In the genomic region with DNA sequence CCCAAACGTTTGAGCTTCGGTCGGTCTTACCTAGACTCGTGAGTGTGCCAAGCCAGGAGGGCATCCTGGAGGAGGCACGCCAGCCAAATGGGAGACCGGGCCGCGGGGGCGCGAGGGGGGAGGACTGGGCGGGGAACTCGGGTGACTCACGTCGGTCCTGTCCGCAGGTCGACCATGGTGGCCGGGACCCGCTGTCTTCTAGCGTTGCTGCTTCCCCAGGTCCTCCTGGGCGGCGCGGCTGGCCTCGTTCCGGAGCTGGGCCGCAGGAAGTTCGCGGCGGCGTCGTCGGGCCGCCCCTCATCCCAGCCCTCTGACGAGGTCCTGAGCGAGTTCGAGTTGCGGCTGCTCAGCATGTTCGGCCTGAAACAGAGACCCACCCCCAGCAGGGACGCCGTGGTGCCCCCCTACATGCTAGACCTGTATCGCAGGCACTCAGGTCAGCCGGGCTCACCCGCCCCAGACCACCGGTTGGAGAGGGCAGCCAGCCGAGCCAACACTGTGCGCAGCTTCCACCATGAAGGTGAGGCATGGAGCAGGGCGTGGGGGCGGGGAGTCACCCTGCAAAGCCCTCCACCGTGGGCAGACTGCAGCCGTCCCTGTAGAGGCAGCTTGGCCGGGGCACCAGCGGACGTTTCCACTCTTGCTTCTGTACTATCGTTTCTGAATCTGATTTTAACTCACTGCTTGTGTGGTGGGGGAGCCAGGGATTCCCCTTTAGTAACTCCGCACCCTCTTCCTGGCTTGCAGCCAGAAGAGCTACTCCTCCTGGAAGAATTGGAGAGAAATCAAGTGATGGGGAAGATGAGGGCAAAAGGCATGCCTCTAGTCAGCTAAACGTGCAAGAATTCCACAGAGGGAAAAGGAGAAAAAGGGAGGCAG, we compare ENCODE assay signal across 8 cellular contexts. TPM values are rescaled to one million over a fixed set of nuclear protein-coding genes. Genes with fewer than 3 reads are reported as not detected.
DNase-seq lines count a peak whose midpoint lies in the region; ATAC-seq, FAIRE-seq and TF ChIP-seq lines count a peak whose summit lies in the region.

No MANE protein-coding gene starts in this region.

- 1 to 5% methylated on average over 19 to 54 of the region's 55 CpGs for WGBS in tibial nerve, 2 donors

- H3K27me3 ChIP-seq in endothelial cell of umbilical vein (ENCODE audit: control insufficient read depth in 2 of 2, insufficient read depth in 2 of 2, low read length in 2 of 2) = no peaks in the 10 kb centered on the region
- H3K27me3 ChIP-seq in lower lobe of right lung (ENCODE audit: low read depth) = peaks cover 7% of the 10 kb centered on the region
- H3K27me3 ChIP-seq in tibial nerve = peaks cover 0 to 17% of the 10 kb centered on the region in 2 donors

- BruUV-seq in endothelial cell of umbilical vein (replicated peaks; lab: Mats Ljungman, UMichigan) = no TSS peak

- no peaks in the 10 kb centered on the region for H4K20me1 ChIP-seq in endothelial cell of umbilical vein (replicated peaks; ENCODE audit: control insufficient read depth, extremely low read depth, insufficient read depth, low read length)

- CTCF ChIA-PET in endothelial cell of umbilical vein (lab: Charles Lee) = interaction anchor here (0.6 to 3.3 kb wide), 10 partner anchors 11 to 1156 kb away, joined by 3 to 19 read pairs (median 6); no protein-coding TSS in a partner anchor

- POLR2A ChIA-PET in endothelial cell of umbilical vein (lab: Charles Lee) = no interaction called here

- peak; percentile 62 to 66 for ATAC-seq in lower lobe of right lung
- no peak for ATAC-seq in GM21367 (IDR thresholded peaks at IDR 0.05; ENCODE audit: unreplicated experiment)
- ATAC-seq in GM18868 (IDR thresholded peaks at IDR 0.05; ENCODE audit: unreplicated experiment) = no peak

- H3K36me3 ChIP-seq in endothelial cell of umbilical vein (ENCODE audit: control insufficient read depth in 2 of 2, extremely low read depth in 1 of 2, insufficient read depth in 2 of 2, low read length in 2 of 2) (peaks cover 0 to 2% of the 10 kb centered on the region in 2 experiments), lower lobe of right lung (peaks cover 4% of the 10 kb centered on the region), tibial nerve (no peaks in the 10 kb centered on the region)

- H3K4me1 ChIP-seq in endothelial cell of umbilical vein (ENCODE audit: control insufficient read depth, extremely low read depth, insufficient read depth, low read length) (peaks cover 21% of the 10 kb centered on the region), lower lobe of right lung (peaks cover 16% of the 10 kb centered on the region), tibial nerve (peaks cover 0 to 49% (median 10%) of the 10 kb centered on the region in 4 donors)

- peaks cover 14% of the 10 kb centered on the region for H3K79me2 ChIP-seq in endothelial cell of umbilical vein (ENCODE audit: control insufficient read depth, insufficient read depth, low read length)

- TF ChIP-seq POLR2A in endothelial cell of umbilical vein (IDR thresholded peaks at IDR 0.05; ENCODE audit: low read depth, low read length) (no peak), tibial nerve (IDR thresholded peaks at IDR 0.05) (no peak)

- no peaks in the 10 kb centered on the region for H3K9me3 ChIP-seq in endothelial cell of umbilical vein (replicated peaks; ENCODE audit: control insufficient read depth, insufficient read depth, low read length)
- no peaks in the 10 kb centered on the region for H3K9me3 ChIP-seq in lower lobe of right lung
- H3K9me3 ChIP-seq in tibial nerve = no peaks in the 10 kb centered on the region

- H3K4me3 ChIP-seq in endothelial cell of umbilical vein (replicated peaks in 1 of 3; ENCODE audit: insufficient read depth in 1 of 3, low read depth in 1 of 3, low read length in 3 of 3) (peak overlapping the region; percentile 72 to 99 (median 92)), lower lobe of right lung (peak overlapping the region; percentile 84), tibial nerve (peak overlapping the region; percentile 66 to 88 (median 72))

- TF ChIP-seq CTCF in endothelial cell of umbilical vein (IDR thresholded peaks at IDR 0.05; ENCODE audit: extremely low read depth in 1 of 2, insufficient read depth in 1 of 2, low read depth in 1 of 2, low read length in 2 of 2) (no peak), lower lobe of right lung (IDR thresholded peaks at IDR 0.05) (no peak), tibial nerve (IDR thresholded peaks at IDR 0.05) (no peak)

- H3K4me2 ChIP-seq in endothelial cell of umbilical vein (ENCODE audit: insufficient read depth, low read length) = peak overlapping the region; percentile 80

- H2AFZ ChIP-seq in endothelial cell of umbilical vein (ENCODE audit: low read depth, low read length) = peak overlapping the region; percentile 81

- no peak for TF ChIP-seq EP300 in tibial nerve (IDR thresholded peaks at IDR 0.05)

- H3K27ac ChIP-seq in endothelial cell of umbilical vein (ENCODE audit: insufficient read depth, low read depth, low read length) = no peak overlapping the region
- peak overlapping the region; percentile 43 for H3K27ac ChIP-seq in lower lobe of right lung
- peak overlapping the region in 1 of 4 donors; percentile 25 for H3K27ac ChIP-seq in tibial nerve

- intact Hi-C loops in endothelial cell of umbilical vein (cut with micrococcal nuclease) (loop anchor here (2.0 to 5.0 kb wide), 8 partner anchors 23 to 1155 kb away; no protein-coding TSS in a partner anchor), lower lobe of right lung (cut with DNase I) (no loop called here)

- peak; percentile 57 for DNase-seq in DMS53 (lab: John Stamatoyannopoulos, UW)
- no peak for DNase-seq in DMS53 treated with DMSO at 0.1 percent for 48 hours (lab: John Stamatoyannopoulos, UW; ENCODE audit: unreplicated experiment)
- peak; percentile 40 for DNase-seq in endothelial cell of umbilical vein (ENCODE audit: low read depth, low spot score)
- peak; percentile 76 for DNase-seq in lower lobe of right lung
- peak in 1 of 2 donors; percentile 11 for DNase-seq in tibial nerve (ENCODE audit: low spot score in 2 of 2)
- no peak for DNase-seq in NCI-H446 (lab: John Stamatoyannopoulos, UW)

- no peaks in the 10 kb centered on the region for H3K9me1 ChIP-seq in endothelial cell of umbilical vein (replicated peaks; ENCODE audit: control insufficient read depth, extremely low read depth, insufficient read depth, low read length)

- FAIRE-seq in endothelial cell of umbilical vein (lab: Jason Lieb, UNC) = no peak

- peak overlapping the region; percentile 83 for H3K9ac ChIP-seq in endothelial cell of umbilical vein (replicated peaks; ENCODE audit: extremely low read depth, insufficient read depth, low read length)

- dilution Hi-C loops in endothelial cell of umbilical vein (cut with MboI; ENCODE audit: extremely low pct_ligation_motif_present, low sequenced_read_pairs) = no loop called here

TF ChIP-seq in endothelial cell of umbilical vein, 7 proteins besides CTCF, POLR2A, EP300 and RAD21:
- TF ChIP-seq EZH2 (IDR thresholded peaks at IDR 0.05; ENCODE audit: borderline replicate concordance, low read depth, low read length, severe bottlenecking) = no peak
- peak; percentile 40 for TF ChIP-seq FOS (IDR thresholded peaks at IDR 0.05; ENCODE audit: borderline replicate concordance, insufficient read depth, low read length)
- TF ChIP-seq GATA2 (IDR thresholded peaks at IDR 0.05; ENCODE audit: insufficient read depth, insufficient read length, low read depth, low read length) = no peak
- no peak for TF ChIP-seq MYC (IDR thresholded peaks at IDR 0.05; ENCODE audit: low read depth, low read length)
TF ChIP-seq in endothelial cell of umbilical vein: peak in this region for 1.

RNA-seq across cellular contexts. Expression of a gene that starts 2.7 kb away (rescaled TPM):
- total RNA-seq in endothelial cell of umbilical vein = 11.1 and 15.7 TPM in 2 replicates
- polyA plus RNA-seq in endothelial cell of umbilical vein = 5.5 and 7.1 TPM in 2 replicates
- polyA plus RNA-seq in endothelial cell of umbilical vein (2011; cell fraction: cytosol; rRNA removed) = 7.6 and 7.9 TPM in 2 replicates
- polyA plus RNA-seq in endothelial cell of umbilical vein (2011; cell fraction: nucleus; rRNA removed) = 11.6 and 15.8 TPM in 2 replicates
- 10.4 and 14.2 TPM in 2 replicates for polyA plus RNA-seq in endothelial cell of umbilical vein (2012)
- polyA minus RNA-seq in endothelial cell of umbilical vein = 10.8 and 11.3 TPM in 2 replicates
- 52.6 TPM for polyA minus RNA-seq in endothelial cell of umbilical vein (2011; cell fraction: cytosol; rRNA and poly(A)+ RNA removed)
- 18.9 and 21.6 TPM in 2 replicates for polyA minus RNA-seq in endothelial cell of umbilical vein (2011; cell fraction: nucleus; rRNA and poly(A)+ RNA removed)
- 12.4 TPM for total RNA-seq in lower lobe of right lung
- total RNA-seq in tibial nerve = 10 to 100 TPM in 3 of 4 donors, 1 to 10 TPM in 1; 9.6 to 25.5 (median 22.4) TPM

Comparison
In these comparisons a context has a peak if more than half of its experiments do, and no peak if none do; other contexts are left out.
1. DNase-seq: peak in DMS53 (single experiment), endothelial cell of umbilical vein (single experiment) and lower lobe of right lung (single experiment); none in DMS53 treated with DMSO at 0.1 percent for 48 hours (single experiment) and NCI-H446 (0 of 2).
2. ATAC-seq: peak in lower lobe of right lung (2 of 2); none in GM21367 (single experiment) and GM18868 (single experiment).
3. Peak in every context shown above with its lines, with median percentiles within 50 percentile points of each other: H3K4me3 ChIP-seq.